Comparison of ENCODE assay signal across 9 cellular contexts in genomic region chr15:77659350-77660321, GRCh38. TPM values are rescaled to one million over a fixed set of nuclear protein-coding genes. Genes with fewer than 3 reads are reported as not detected.
DNase-seq lines count a peak whose midpoint lies in the region; ATAC-seq, FAIRE-seq and TF ChIP-seq lines count a peak whose summit lies in the region.
"Had no signal": no experiment of that assay in that cellular context is flagged by ENCODE, and none has a peak within 500 bp of the region (broad histone marks: within the 10 kb centered on the region; RNA-seq: fewer than 3 reads in every experiment).

No MANE protein-coding gene starts in this region.

- H3K27ac ChIP-seq in small intestine (ENCODE audit: low read depth in 1 of 2, low read length in 1 of 2) (no peak overlapping the region), coronary artery (no peak overlapping the region)
- H3K27ac ChIP-seq: thoracic aorta had no signal

- H3K4me1 ChIP-seq in small intestine (ENCODE audit: control insufficient read depth in 2 of 2, insufficient read depth in 1 of 2, low read depth in 1 of 2, low read length in 1 of 2): no peaks in the 10 kb centered on the region

- no peak for FAIRE-seq in small intestine (lab: Jason Lieb, UNC)

- ATAC-seq in activated CD4-positive, alpha-beta T cell treated with anti-CD3 and anti-CD28 coated beads for 36 hours: peak; percentile 80
- ATAC-seq in SK-N-SH treated with all-trans-retinoic acid at 6 μM for 48 hours (peak; percentile 80), GM21529 (IDR thresholded peaks at IDR 0.05; ENCODE audit: unreplicated experiment) (no peak)

- no peak for TF ChIP-seq CTCF in coronary artery (IDR thresholded peaks at IDR 0.05)

- H3K4me3 ChIP-seq in small intestine (ENCODE audit: low read depth in 1 of 2, low read length in 2 of 2) (no peak overlapping the region), coronary artery (no peak overlapping the region)
- H3K4me3 ChIP-seq: thoracic aorta had no signal

- no peaks in the 10 kb centered on the region for H3K36me3 ChIP-seq in small intestine (ENCODE audit: control insufficient read depth in 2 of 2, insufficient read depth in 2 of 2, low read length in 2 of 2)
- H3K36me3 ChIP-seq: thoracic aorta had no signal

- no peaks in the 10 kb centered on the region for H3K36me3 Mint-ChIP-seq in activated CD4-positive, alpha-beta T cell treated with anti-CD3 and anti-CD28 coated beads for 36 hours (ENCODE audit: low read depth)

- H3K27me3 Mint-ChIP-seq in activated CD4-positive, alpha-beta T cell treated with anti-CD3 and anti-CD28 coated beads for 36 hours: peaks cover 10% of the 10 kb centered on the region

- no peak overlapping the region for H3K27ac Mint-ChIP-seq in activated CD4-positive, alpha-beta T cell treated with anti-CD3 and anti-CD28 coated beads for 36 hours

- no peaks in the 10 kb centered on the region for H3K9me3 Mint-ChIP-seq in activated CD4-positive, alpha-beta T cell treated with anti-CD3 and anti-CD28 coated beads for 36 hours (ENCODE audit: low read depth)

- no peak overlapping the region for H3K4me3 Mint-ChIP-seq in activated CD4-positive, alpha-beta T cell treated with anti-CD3 and anti-CD28 coated beads for 36 hours

- CTCF ChIA-PET in activated CD4-positive, alpha-beta T cell treated with anti-CD3 and anti-CD28 coated beads for 36 hours (lab: Charles Lee): interaction anchor here (0.9 kb wide), 1 partner anchor 162 kb away, joined by 3 read pairs; no protein-coding TSS in a partner anchor

- H3K4me1 Mint-ChIP-seq in activated CD4-positive, alpha-beta T cell treated with anti-CD3 and anti-CD28 coated beads for 36 hours: no peaks in the 10 kb centered on the region

- 41 to 50% (median 46%) methylated on average over 12 of the region's 12 CpGs for WGBS in small intestine, 3 donors

- peak; percentile 72 for DNase-seq in activated CD4-positive, alpha-beta T cell treated with anti-CD3 and anti-CD28 coated beads for 36 hours
- no peak for DNase-seq in activated CD4-positive, alpha-beta T cell treated with anti-CD3 and anti-CD28 coated beads for 1 hour
- peak; percentile 49 to 62 for DNase-seq in Kasumi-1 (lab: John Stamatoyannopoulos, UW)
- DNase-seq in fibroblast of the conjunctiva (ENCODE audit: low read depth): peak; percentile 20
- DNase-seq in small intestine: peak; percentile 74
- DNase-seq in coronary artery (ENCODE audit: low spot score): no peak

- peaks cover 0 to 5% of the 10 kb centered on the region in 2 donors for H3K27me3 ChIP-seq in small intestine (ENCODE audit: control insufficient read depth in 2 of 2, insufficient read depth in 2 of 2, low read length in 2 of 2)

- intact Hi-C loops in activated CD4-positive, alpha-beta T cell treated with anti-CD3 and anti-CD28 coated beads for 36 hours (cut with DNase I, micrococcal nuclease): loop anchor here in 1 of 2 experiments (2.0 kb wide), 1 partner anchor 161 kb away; no protein-coding TSS in a partner anchor

- no peaks in the 10 kb centered on the region for H3K9me3 ChIP-seq in small intestine (ENCODE audit: control insufficient read depth, low read depth)
- H3K9me3 ChIP-seq: thoracic aorta had no signal

- POLR2A ChIA-PET in activated CD4-positive, alpha-beta T cell treated with anti-CD3 and anti-CD28 coated beads for 36 hours (lab: Charles Lee): no interaction called here

TF ChIP-seq in SK-N-SH treated with all-trans-retinoic acid at 6 μM for 48 hours, 23 proteins besides CTCF, POLR2A, EP300 and RAD21:
- TF ChIP-seq ZFP30 (CRISPR knock-in tag; IDR thresholded peaks at IDR 0.05): no peak
- no peak for TF ChIP-seq RARB (CRISPR knock-in tag; IDR thresholded peaks at IDR 0.05)
- TF ChIP-seq PPARA (CRISPR knock-in tag; IDR thresholded peaks at IDR 0.05; ENCODE audit: borderline replicate concordance): no peak
- TF ChIP-seq TCF4 (CRISPR knock-in tag; IDR thresholded peaks at IDR 0.05; ENCODE audit: borderline replicate concordance): no peak
- TF ChIP-seq, protein P1, sequence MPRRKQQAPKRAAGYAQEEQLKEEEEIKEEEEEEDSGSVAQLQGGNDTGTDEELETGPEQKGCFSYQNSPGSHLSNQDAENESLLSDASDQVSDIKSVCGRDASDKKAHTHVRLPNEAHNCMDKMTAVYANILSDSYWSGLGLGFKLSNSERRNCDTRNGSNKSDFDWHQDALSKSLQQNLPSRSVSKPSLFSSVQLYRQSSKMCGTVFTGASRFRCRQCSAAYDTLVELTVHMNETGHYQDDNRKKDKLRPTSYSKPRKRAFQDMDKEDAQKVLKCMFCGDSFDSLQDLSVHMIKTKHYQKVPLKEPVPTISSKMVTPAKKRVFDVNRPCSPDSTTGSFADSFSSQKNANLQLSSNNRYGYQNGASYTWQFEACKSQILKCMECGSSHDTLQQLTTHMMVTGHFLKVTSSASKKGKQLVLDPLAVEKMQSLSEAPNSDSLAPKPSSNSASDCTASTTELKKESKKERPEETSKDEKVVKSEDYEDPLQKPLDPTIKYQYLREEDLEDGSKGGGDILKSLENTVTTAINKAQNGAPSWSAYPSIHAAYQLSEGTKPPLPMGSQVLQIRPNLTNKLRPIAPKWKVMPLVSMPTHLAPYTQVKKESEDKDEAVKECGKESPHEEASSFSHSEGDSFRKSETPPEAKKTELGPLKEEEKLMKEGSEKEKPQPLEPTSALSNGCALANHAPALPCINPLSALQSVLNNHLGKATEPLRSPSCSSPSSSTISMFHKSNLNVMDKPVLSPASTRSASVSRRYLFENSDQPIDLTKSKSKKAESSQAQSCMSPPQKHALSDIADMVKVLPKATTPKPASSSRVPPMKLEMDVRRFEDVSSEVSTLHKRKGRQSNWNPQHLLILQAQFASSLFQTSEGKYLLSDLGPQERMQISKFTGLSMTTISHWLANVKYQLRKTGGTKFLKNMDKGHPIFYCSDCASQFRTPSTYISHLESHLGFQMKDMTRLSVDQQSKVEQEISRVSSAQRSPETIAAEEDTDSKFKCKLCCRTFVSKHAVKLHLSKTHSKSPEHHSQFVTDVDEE (CRISPR knock-in tag; IDR thresholded peaks at IDR 0.05): no peak
- TF ChIP-seq ZNF565 (CRISPR knock-in tag; conservative IDR thresholded peaks at IDR 0.05; ENCODE audit: low read depth): no peak
- TF ChIP-seq, protein P2, sequence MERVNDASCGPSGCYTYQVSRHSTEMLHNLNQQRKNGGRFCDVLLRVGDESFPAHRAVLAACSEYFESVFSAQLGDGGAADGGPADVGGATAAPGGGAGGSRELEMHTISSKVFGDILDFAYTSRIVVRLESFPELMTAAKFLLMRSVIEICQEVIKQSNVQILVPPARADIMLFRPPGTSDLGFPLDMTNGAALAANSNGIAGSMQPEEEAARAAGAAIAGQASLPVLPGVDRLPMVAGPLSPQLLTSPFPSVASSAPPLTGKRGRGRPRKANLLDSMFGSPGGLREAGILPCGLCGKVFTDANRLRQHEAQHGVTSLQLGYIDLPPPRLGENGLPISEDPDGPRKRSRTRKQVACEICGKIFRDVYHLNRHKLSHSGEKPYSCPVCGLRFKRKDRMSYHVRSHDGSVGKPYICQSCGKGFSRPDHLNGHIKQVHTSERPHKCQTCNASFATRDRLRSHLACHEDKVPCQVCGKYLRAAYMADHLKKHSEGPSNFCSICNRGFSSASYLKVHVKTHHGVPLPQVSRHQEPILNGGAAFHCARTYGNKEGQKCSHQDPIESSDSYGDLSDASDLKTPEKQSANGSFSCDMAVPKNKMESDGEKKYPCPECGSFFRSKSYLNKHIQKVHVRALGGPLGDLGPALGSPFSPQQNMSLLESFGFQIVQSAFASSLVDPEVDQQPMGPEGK (CRISPR knock-in tag; IDR thresholded peaks at IDR 0.05; ENCODE audit: borderline replicate concordance): no peak

RNA-seq across cellular contexts. Expression of gene LINGO1, which starts 26.9 kb away (rescaled TPM):
- total RNA-seq in activated CD4-positive, alpha-beta T cell treated with anti-CD3 and anti-CD28 coated beads for 36 hours: not detected
- 1 to 10 TPM in 1 of 3 donors, not detected in 2; 4.5 TPM for polyA plus RNA-seq in small intestine

Comparison
In these comparisons a context has a peak if more than half of its experiments do, and no peak if none do; other contexts are left out.
1. DNase-seq: peak in activated CD4-positive, alpha-beta T cell treated with anti-CD3 and anti-CD28 coated beads for 36 hours (single experiment), Kasumi-1 (2 of 2), fibroblast of the conjunctiva (single experiment) and small intestine (single experiment); none in activated CD4-positive, alpha-beta T cell treated with anti-CD3 and anti-CD28 coated beads for 1 hour (single experiment) and coronary artery (single experiment).